In the genomic region with DNA sequence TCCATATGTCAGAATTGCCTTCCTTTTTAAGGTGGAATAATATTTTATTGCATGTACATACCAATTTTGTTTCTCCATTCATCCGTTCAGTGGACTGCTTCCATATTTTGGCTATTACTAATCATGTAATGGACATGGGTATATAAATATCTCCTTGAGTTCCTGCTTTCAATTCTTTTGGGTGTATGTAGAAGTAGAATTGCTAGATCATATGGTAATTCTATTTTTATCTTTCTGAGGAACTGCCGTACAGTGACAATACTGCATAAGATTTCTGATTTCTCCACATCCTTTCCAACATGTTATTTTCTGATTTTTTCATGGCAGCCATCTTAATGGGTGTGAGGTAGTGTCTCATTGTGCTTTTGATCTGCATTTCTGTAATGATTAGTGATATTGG, we compare ENCODE assay signal across 18 cellular contexts.
"Had no signal": no experiment of that assay in that cellular context is flagged by ENCODE, and none has a peak within 500 bp of the region (broad histone marks: within the 10 kb centered on the region; RNA-seq: fewer than 3 reads in every experiment).

No MANE protein-coding gene starts in this region.

- DNase-seq: activated CD4-positive, alpha-beta memory T cell treated with anti-CD3 and anti-CD28 coated beads for 36 hours; activated CD4-positive, alpha-beta T cell treated with anti-CD3 and anti-CD28 coated beads for 1 hour; activated effector memory CD4-positive, alpha-beta T cell treated with anti-CD3 and anti-CD28 coated beads, Interleukin-2, amount 50 U/mL, for 16 hours; activated T-cell treated with anti-CD3 and anti-CD28 coated beads, Interleukin-2, amount 50 U/mL, for 24 hours; adrenal gland; left colon; mucosa of descending colon; occipital lobe; right cardiac atrium; SW 1271; trophoblast cell had no signal

- H3K27ac ChIP-seq: suprapubic skin had no signal

- H3K4me3 Mint-ChIP-seq: activated CD4-positive, alpha-beta memory T cell treated with anti-CD3 and anti-CD28 coated beads for 36 hours; activated naive CD4-positive, alpha-beta T cell treated with anti-CD3 and anti-CD28 coated beads, Interleukin-2, amount 50 U/mL, for 24 hours; activated T-cell treated with anti-CD3 and anti-CD28 coated beads, Interleukin-2, amount 50 U/mL, for 24 hours; nephron; stimulated activated naive CD8-positive, alpha-beta T cell treated with anti-CD3 and anti-CD28 coated beads, Interleukin-15, Interleukin-2, amounts not matched to agents 100 ng/mL and 50 ng/mL, for 24 hours had no signal

- H3K4me3 ChIP-seq: adrenal gland, mucosa of descending colon, suprapubic skin had no signal

- H3K27ac Mint-ChIP-seq: activated CD4-positive, alpha-beta memory T cell treated with anti-CD3 and anti-CD28 coated beads for 36 hours; activated naive CD4-positive, alpha-beta T cell treated with anti-CD3 and anti-CD28 coated beads, Interleukin-2, amount 50 U/mL, for 24 hours; activated T-cell treated with anti-CD3 and anti-CD28 coated beads, Interleukin-2, amount 50 U/mL, for 24 hours; nephron; stimulated activated naive CD8-positive, alpha-beta T cell treated with anti-CD3 and anti-CD28 coated beads, Interleukin-15, Interleukin-2, amounts not matched to agents 100 ng/mL and 50 ng/mL, for 24 hours had no signal

- H3K9me3 ChIP-seq: adrenal gland, mucosa of descending colon, suprapubic skin had no signal

- H3K4me1 Mint-ChIP-seq: nephron had no signal

- H3K36me3 ChIP-seq: adrenal gland had no signal

- H3K9me3 Mint-ChIP-seq: activated CD4-positive, alpha-beta memory T cell treated with anti-CD3 and anti-CD28 coated beads for 36 hours; activated naive CD4-positive, alpha-beta T cell treated with anti-CD3 and anti-CD28 coated beads, Interleukin-2, amount 50 U/mL, for 24 hours; activated T-cell treated with anti-CD3 and anti-CD28 coated beads, Interleukin-2, amount 50 U/mL, for 24 hours; memory B cell; nephron; stimulated activated naive CD8-positive, alpha-beta T cell treated with anti-CD3 and anti-CD28 coated beads, Interleukin-15, Interleukin-2, amounts not matched to agents 100 ng/mL and 50 ng/mL, for 24 hours had no signal

- H3K27me3 ChIP-seq: adrenal gland, suprapubic skin had no signal

- H3K4me1 ChIP-seq: suprapubic skin had no signal

- H3K27me3 Mint-ChIP-seq: activated CD4-positive, alpha-beta memory T cell treated with anti-CD3 and anti-CD28 coated beads for 36 hours; activated naive CD4-positive, alpha-beta T cell treated with anti-CD3 and anti-CD28 coated beads, Interleukin-2, amount 50 U/mL, for 24 hours; activated T-cell treated with anti-CD3 and anti-CD28 coated beads, Interleukin-2, amount 50 U/mL, for 24 hours; memory B cell; stimulated activated naive CD8-positive, alpha-beta T cell treated with anti-CD3 and anti-CD28 coated beads, Interleukin-15, Interleukin-2, amounts not matched to agents 100 ng/mL and 50 ng/mL, for 24 hours had no signal

- FAIRE-seq: endometrium had no signal

- ATAC-seq: esophagus mucosa, left colon, mucosa of descending colon had no signal
